19 cellular contexts compared by ENCODE assay signal in genomic region chr3:167742338-167742737, GRCh38. TPM values are rescaled to one million over a fixed set of nuclear protein-coding genes. Genes with fewer than 3 reads are reported as not detected.
A peak's percentile ranks its signal among the peaks of the same experiment; 100 is the strongest.
DNase-seq lines count a peak whose midpoint lies in the region; ATAC-seq and TF ChIP-seq lines count a peak whose summit lies in the region.
"Had no signal": no experiment of that assay in that cellular context is flagged by ENCODE, and none has a peak within 500 bp of the region (broad histone marks: within the 10 kb centered on the region; RNA-seq: fewer than 3 reads in every experiment).

No MANE protein-coding gene starts in this region.

- no peak overlapping the region for H3K4me3 Mint-ChIP-seq in CD4-positive, alpha-beta memory T cell
- H3K4me3 Mint-ChIP-seq: B cell, CD14-positive monocyte had no signal

- H3K9me3 Mint-ChIP-seq in CD4-positive, alpha-beta memory T cell, result no peaks in the 10 kb centered on the region

- H3K27ac Mint-ChIP-seq in CD4-positive, alpha-beta memory T cell, result no peak overlapping the region
- H3K27ac Mint-ChIP-seq: B cell, CD14-positive monocyte had no signal

- ATAC-seq in left cardiac atrium, result no peak

- no peaks in the 10 kb centered on the region for H3K27me3 ChIP-seq in CD4-positive, alpha-beta memory T cell (ENCODE audit: insufficient read depth, low read length)
- H3K27me3 ChIP-seq: Peyer's patch had no signal

- no peaks in the 10 kb centered on the region for H3K9me3 ChIP-seq in CD4-positive, alpha-beta memory T cell (ENCODE audit: control insufficient read depth in 1 of 2, low read length in 2 of 2)
- H3K9me3 ChIP-seq: Peyer's patch had no signal

- peaks cover 0 to 4% of the 10 kb centered on the region in 2 donors for H3K36me3 Mint-ChIP-seq in CD4-positive, alpha-beta memory T cell
- H3K36me3 Mint-ChIP-seq: CD14-positive monocyte had no signal

- DNase-seq in LHCN-M2 (ENCODE audit: low read depth) (peak; percentile 8), globus pallidus (ENCODE audit: low spot score) (peak; percentile 79), pons (ENCODE audit: low spot score) (peak; percentile 91), GF-D8 (lab: John Stamatoyannopoulos, UW) (no peak), cortex of kidney (lab: John Stamatoyannopoulos, UW) (no peak), left cardiac atrium (no peak)
- DNase-seq in CD4-positive, alpha-beta memory T cell, result no peak
- DNase-seq: DMS53, GDM1, Karpas-422, NCI-H1417 treated with DMSO at 0.1 percent for 48 hours, NCI-H187 treated with DMSO at 0.1 percent for 48 hours, NCI-H2107, NCI-H510A, NCI-H748 treated with DMSO at 0.1 percent for 48 hours, Peyer's patch had no signal

- peaks cover 4 to 9% (median 6%) of the 10 kb centered on the region in 4 donors for H3K4me1 Mint-ChIP-seq in CD4-positive, alpha-beta memory T cell

- no peaks in the 10 kb centered on the region for H3K27me3 Mint-ChIP-seq in CD4-positive, alpha-beta memory T cell
- H3K27me3 Mint-ChIP-seq: B cell had no signal

- intact Hi-C loops in CD4-positive, alpha-beta memory T cell (cut with micrococcal nuclease), result no loop called here
- intact Hi-C loops in left cardiac atrium (cut with DNase I), result no loop called here

- H3K4me3 ChIP-seq in CD4-positive, alpha-beta memory T cell (ENCODE audit: low read length in 2 of 2), result no peak overlapping the region
- H3K4me3 ChIP-seq: Peyer's patch had no signal

- CTCF ChIA-PET in CD4-positive, alpha-beta memory T cell (lab: Charles Lee; ENCODE audit: partially characterized antibody), result interaction anchor here (1.6 to 2.1 kb wide), 2 partner anchors 13 to 14 kb away, joined by 6 to 8 read pairs; no protein-coding TSS in a partner anchor

- POLR2A ChIA-PET in CD4-positive, alpha-beta memory T cell (lab: Charles Lee; ENCODE audit: partially characterized antibody), result no interaction called here

- 0 out of 2 replicates have a peak, but pooled peaks have one; percentile 8 for TF ChIP-seq CTCF in VCaP (conservative IDR thresholded peaks at IDR 0.05)

- H3K36me3 ChIP-seq in CD4-positive, alpha-beta memory T cell (ENCODE audit: insufficient read depth, low read length), result no peaks in the 10 kb centered on the region
- H3K36me3 ChIP-seq: Peyer's patch had no signal

- 0 out of 2 replicates have a peak overlapping the region, but pooled peaks have one; percentile 20 for H3K27ac ChIP-seq in VCaP
- H3K27ac ChIP-seq in CD4-positive, alpha-beta memory T cell (ENCODE audit: low read depth, low read length), result no peak overlapping the region
- H3K27ac ChIP-seq: Peyer's patch had no signal

- no peaks in the 10 kb centered on the region for H3K4me1 ChIP-seq in CD4-positive, alpha-beta memory T cell (ENCODE audit: insufficient read depth, low read length)
- H3K4me1 ChIP-seq: Peyer's patch had no signal

RNA-seq across cellular contexts. Expression of gene SERPINI1, which starts 6.8 kb away (rescaled TPM):
- total RNA-seq in LHCN-M2 (2014; rRNA removed) (1.2 and 1.9 TPM in 2 replicates), left cardiac atrium (1 to 10 TPM; 4.1 to 4.2 TPM)
- 0.44 TPM for polyA plus RNA-seq in LHCN-M2 (2012)
- total RNA-seq in CD4-positive, alpha-beta memory T cell, result 1 to 10 TPM; 4.3 to 4.9 TPM
- polyA plus RNA-seq in CD4-positive, alpha-beta memory T cell, result 10 to 100 TPM; 14.7 to 16.9 TPM

RNA-seq across cellular contexts. Expression of gene PDCD10, which starts 7.6 kb away (rescaled TPM):
- 55.9 and 58.8 TPM in 2 replicates for total RNA-seq in LHCN-M2 (2014; rRNA removed)
- polyA plus RNA-seq in LHCN-M2 (2012), result 25.2 TPM
- 10 to 100 TPM; 43.8 to 50.0 TPM for total RNA-seq in CD4-positive, alpha-beta memory T cell
- polyA plus RNA-seq in CD4-positive, alpha-beta memory T cell, result 100 to 1,000 TPM; 105 to 133 TPM
- total RNA-seq in left cardiac atrium, result 10 to 100 TPM; 27.5 to 39.0 TPM

Comparison
In these comparisons a context has a peak if more than half of its experiments do, and no peak if none do; other contexts are left out.
1. DNase-seq: peak in LHCN-M2 (single experiment), globus pallidus (single experiment) and pons (single experiment); none in GF-D8 (single experiment), CD4-positive, alpha-beta memory T cell (0 of 5), cortex of kidney (single experiment) and left cardiac atrium (single experiment).